In the genomic region with DNA sequence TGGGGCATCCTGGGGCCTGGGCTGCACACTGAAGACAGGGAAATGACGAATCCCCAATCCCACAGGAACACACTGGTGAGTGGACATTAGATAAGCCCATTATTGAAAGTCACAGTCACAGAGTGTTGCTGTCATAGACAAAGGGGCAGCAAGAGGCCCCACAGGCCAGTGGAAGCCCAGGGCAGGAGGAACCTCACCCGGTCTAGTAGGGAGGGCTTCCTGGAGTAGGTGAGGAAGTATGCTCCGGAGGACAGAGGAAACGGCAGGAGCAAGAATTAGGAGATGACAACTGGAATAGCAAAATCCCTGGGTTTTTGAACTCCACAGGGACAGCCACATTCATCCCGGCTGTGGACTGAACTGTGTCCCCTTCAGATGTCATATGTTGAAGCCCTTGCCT, we compare ENCODE assay signal across 21 cellular contexts.
"Had no signal": no experiment of that assay in that cellular context is flagged by ENCODE, and none has a peak within 500 bp of the region (broad histone marks: within the 10 kb centered on the region; RNA-seq: fewer than 3 reads in every experiment).

No MANE protein-coding gene starts in this region.

- H3K9me3 ChIP-seq: colonic mucosa, left ventricle myocardium inferior, psoas muscle, spleen, tibial artery, upper lobe of left lung had no signal

- H3K9me3 Mint-ChIP-seq: stimulated activated memory B cell treated with anti-CD40 and anti-IgM and Interleukin-4, amounts not matched to agents 10 μg/mL and 1 μg/mL and 100 μg/mL, for 72 hours; stimulated activated naive CD8-positive, alpha-beta T cell treated with anti-CD3 and anti-CD28 coated beads, Interleukin-15, Interleukin-2, amounts not matched to agents 100 ng/mL and 50 ng/mL, for 24 hours had no signal

- ATAC-seq: left cardiac atrium; psoas muscle; sciatic nerve; stimulated activated memory B cell treated with anti-CD40 and anti-IgM and Interleukin-4, amounts not matched to agents 10 μg/mL and 1 μg/mL and 100 μg/mL, for 72 hours had no signal

- H3K27ac ChIP-seq: colonic mucosa, hepatocyte, left ventricle myocardium inferior, psoas muscle, spleen, tibial artery, upper lobe of left lung had no signal

- H3K27me3 ChIP-seq: colonic mucosa, hepatocyte, upper lobe of left lung had no signal

- H3K36me3 Mint-ChIP-seq: naive B cell; stimulated activated memory B cell treated with anti-CD40 and anti-IgM and Interleukin-4, amounts not matched to agents 10 μg/mL and 1 μg/mL and 100 μg/mL, for 72 hours had no signal

- H3K27ac Mint-ChIP-seq: naive B cell; nephron; stimulated activated memory B cell treated with anti-CD40 and anti-IgM and Interleukin-4, amounts not matched to agents 10 μg/mL and 1 μg/mL and 100 μg/mL, for 72 hours; stimulated activated naive CD8-positive, alpha-beta T cell treated with anti-CD3 and anti-CD28 coated beads, Interleukin-15, Interleukin-2, amounts not matched to agents 100 ng/mL and 50 ng/mL, for 24 hours had no signal

- H3K4me1 Mint-ChIP-seq: naive B cell; nephron; stimulated activated memory B cell treated with anti-CD40 and anti-IgM and Interleukin-4, amounts not matched to agents 10 μg/mL and 1 μg/mL and 100 μg/mL, for 72 hours had no signal

- H3K36me3 ChIP-seq: colonic mucosa, left ventricle myocardium inferior, spleen, tibial artery, upper lobe of left lung had no signal

- H3K4me3 ChIP-seq: colonic mucosa, hepatocyte, left ventricle myocardium inferior, psoas muscle, spleen, tibial artery, upper lobe of left lung had no signal

- DNase-seq: dermis blood vessel endothelial cell; foreskin melanocyte; kidney; left cardiac atrium; left ventricle myocardium inferior; mesendoderm; naive B cell; psoas muscle; retina; spleen; stimulated activated CD4-positive, alpha-beta T cell treated with anti-CD3 and anti-CD28 coated beads, Interleukin-15, amount 100 ng/mL, for 24 hours; stimulated activated CD4-positive, alpha-beta T cell treated with anti-CD3 and anti-CD28 coated beads, Interleukin-1b, Interleukin-23, amount 100 ng/mL, for 48 hours; stimulated activated CD4-positive, alpha-beta T cell treated with anti-CD3 and anti-CD28 coated beads, Interleukin-4, amount 100 ng/mL, for 24 hours; tibial artery; upper lobe of left lung had no signal

- H3K4me3 Mint-ChIP-seq: naive B cell; nephron; stimulated activated memory B cell treated with anti-CD40 and anti-IgM and Interleukin-4, amounts not matched to agents 10 μg/mL and 1 μg/mL and 100 μg/mL, for 72 hours; stimulated activated naive CD8-positive, alpha-beta T cell treated with anti-CD3 and anti-CD28 coated beads, Interleukin-15, Interleukin-2, amounts not matched to agents 100 ng/mL and 50 ng/mL, for 24 hours had no signal

- H3K4me1 ChIP-seq: colonic mucosa, left ventricle myocardium inferior, psoas muscle, spleen, tibial artery, upper lobe of left lung had no signal
